Comparison of ENCODE assay signal across 27 cellular contexts in genomic region chr4:94415448-94415847, GRCh38.
"Had no signal": no experiment of that assay in that cellular context is flagged by ENCODE, and none has a peak within 500 bp of the region (broad histone marks: within the 10 kb centered on the region; RNA-seq: fewer than 3 reads in every experiment).

No MANE protein-coding gene starts in this region.

- H3K36me3 ChIP-seq: stomach, suprapubic skin, thoracic aorta, thyroid gland, tibial artery, tibial nerve, transverse colon, upper lobe of left lung, upper lobe of right lung, uterus, vagina had no signal

- H3K27ac ChIP-seq: stomach, suprapubic skin, testis, thoracic aorta, thyroid gland, tibial nerve, transverse colon, upper lobe of left lung, upper lobe of right lung, vagina had no signal

- FAIRE-seq: urothelium cell line had no signal

- DNase-seq: stimulated activated CD4-positive, alpha-beta T cell treated with anti-CD3 and anti-CD28 coated beads, Interleukin-2, amount 100 ng/mL, for 48 hours; stimulated activated CD4-positive, alpha-beta T cell treated with anti-CD3 and anti-CD28 coated beads, Interleukin-4, amount 100 ng/mL, for 1 hour; stimulated activated CD4-positive, alpha-beta T cell treated with anti-CD3 and anti-CD28 coated beads, Interleukin-4, amount 100 ng/mL, for 24 hours; stimulated activated CD4-positive, alpha-beta T cell treated with anti-CD3 and anti-CD28 coated beads, Interleukin-4, amount 100 ng/mL, for 4 hours; stimulated activated CD8-positive, alpha-beta memory T cell treated with anti-CD3 and anti-CD28 coated beads, Interleukin-4, amount 100 ng/mL, for 48 hours; stimulated activated naive B cell treated with anti-CD40 and anti-IgM and Interleukin-4, amounts not matched to agents 10 μg/mL and 1 μg/mL and 100 μg/mL, for 72 hours; stimulated activated naive CD4-positive, alpha-beta T cell; stimulated activated naive CD4-positive, alpha-beta T cell treated with Interleukin-2 at 50 U/mL for 16 hours; stimulated activated naive CD8-positive, alpha-beta T cell treated with anti-CD3 and anti-CD28 coated beads, Interleukin-15, amount 100 ng/mL, for 72 hours; stimulated activated naive CD8-positive, alpha-beta T cell treated with anti-CD3 and anti-CD28 coated beads, Interleukin-15, Interleukin-2, amounts not matched to agents 100 U/mL and 50 U/mL, for 24 hours; stomach; substantia nigra; testis; thyroid gland; tibial artery; transverse colon; trophoblast cell; upper lobe of left lung; upper lobe of right lung; uterus had no signal

- H3K27me3 ChIP-seq: stomach, suprapubic skin, testis, thyroid gland, tibial artery, tibial nerve, transverse colon, upper lobe of left lung, upper lobe of right lung, uterus, vagina had no signal

- H3K9me3 ChIP-seq: stomach, suprapubic skin, testis, thoracic aorta, thyroid gland, tibial artery, tibial nerve, transverse colon, upper lobe of left lung, upper lobe of right lung, uterus, vagina had no signal

- ATAC-seq: stimulated activated effector memory CD8-positive, alpha-beta T cell treated with anti-CD3 and anti-CD28 coated beads, Interleukin-12 subunit alpha, Interleukin-12 subunit beta, amount 100 ng/mL, for 72 hours; stimulated activated memory B cell treated with anti-CD40 and anti-IgM and Interleukin-4, amounts not matched to agents 10 μg/mL and 1 μg/mL and 100 μg/mL, for 72 hours; stimulated activated naive B cell treated with anti-CD40 and anti-IgM and Interleukin-4, amounts not matched to agents 10 μg/mL and 1 μg/mL and 100 μg/mL, for 72 hours; stimulated activated naive CD8-positive, alpha-beta T cell treated with anti-CD3 and anti-CD28 coated beads, Interleukin-15, amount 100 ng/mL, for 72 hours; stimulated activated naive CD8-positive, alpha-beta T cell treated with anti-CD3 and anti-CD28 coated beads, Interleukin-15, Interleukin-2, amounts not matched to agents 100 U/mL and 50 U/mL, for 24 hours; upper lobe of right lung had no signal

- H3K4me3 ChIP-seq: stomach, suprapubic skin, testis, thoracic aorta, thyroid gland, tibial artery, tibial nerve, transverse colon, upper lobe of left lung, upper lobe of right lung, uterus, vagina had no signal
